ENCODE assay signal across 20 cellular contexts in genomic region chr3:10993729-10994065, GRCh38. TPM values are rescaled to one million over a fixed set of nuclear protein-coding genes. Genes with fewer than 3 reads are reported as not detected.
A peak's percentile ranks its signal among the peaks of the same experiment; 100 is the strongest.
DNase-seq lines count a peak whose midpoint lies in the region; ATAC-seq and TF ChIP-seq lines count a peak whose summit lies in the region.
"Had no signal": no experiment of that assay in that cellular context is flagged by ENCODE, and none has a peak within 500 bp of the region (broad histone marks: within the 10 kb centered on the region; RNA-seq: fewer than 3 reads in every experiment).

No MANE protein-coding gene starts in this region.

- ATAC-seq in heart left ventricle: peak in 2 of 4 donors; percentile 10 to 55
- no peak for ATAC-seq in HG03565 (IDR thresholded peaks at IDR 0.05; ENCODE audit: unreplicated experiment)
- ATAC-seq in HG03097 (IDR thresholded peaks at IDR 0.05; ENCODE audit: low FRiP score, unreplicated experiment): no peak

- H4K20me1 ChIP-seq in neural progenitor cell (ENCODE audit: low read depth): no peaks in the 10 kb centered on the region

- no peak overlapping the region for H3K9ac ChIP-seq in neural progenitor cell
- H3K9ac ChIP-seq: SK-N-SH had no signal

- no peak for TF ChIP-seq CTCF in heart left ventricle (IDR thresholded peaks at IDR 0.05)
- no peak for TF ChIP-seq CTCF in neural progenitor cell (IDR thresholded peaks at IDR 0.05)
- no peak for TF ChIP-seq CTCF in type B pancreatic cell (conservative IDR thresholded peaks at IDR 0.05)

- peaks cover 8 to 54% (median 18%) of the 10 kb centered on the region in 9 donors for H3K27me3 ChIP-seq in heart left ventricle
- H3K27me3 ChIP-seq in neural progenitor cell: peaks cover 89% of the 10 kb centered on the region

- no peak overlapping the region for H3K27ac Mint-ChIP-seq in neural progenitor cell
- H3K27ac Mint-ChIP-seq in type B pancreatic cell: no peak overlapping the region
- H3K27ac Mint-ChIP-seq: HFFc6, memory B cell had no signal

- H3F3A ChIP-seq in neural progenitor cell (ENCODE audit: low read depth): peaks cover 11% of the 10 kb centered on the region

- peak overlapping the region; percentile 78 for H3K4me3 Mint-ChIP-seq in neural progenitor cell
- H3K4me3 Mint-ChIP-seq in type B pancreatic cell: peak overlapping the region; percentile 54
- H3K4me3 Mint-ChIP-seq: HFFc6, memory B cell had no signal

- intact Hi-C loops in heart left ventricle (cut with DNase I) (loop anchor here in 1 of 10 donors (5.0 kb wide), 1 partner anchor 36 kb away; no protein-coding TSS in a partner anchor), cardiac septum (cut with DNase I) (no loop called here)

- H3K4me3 ChIP-seq in heart left ventricle: peak overlapping the region in 10 of 12 donors; percentile 40 to 66 (median 52)
- no peak overlapping the region for H3K4me3 ChIP-seq in neural progenitor cell

- H3K27ac ChIP-seq in heart left ventricle (peak overlapping the region in 4 of 12 donors; percentile 17 to 69 (median 60)), neural progenitor cell (no peak overlapping the region)
- H3K27ac ChIP-seq: A549, C4-2B, skin epidermis had no signal

- H3K9me3 ChIP-seq in heart left ventricle (no peaks in the 10 kb centered on the region), neural progenitor cell (ENCODE audit: low read depth) (no peaks in the 10 kb centered on the region)
- H3K9me3 ChIP-seq: A549, SK-N-SH had no signal

- H3K36me3 Mint-ChIP-seq in neural progenitor cell: no peaks in the 10 kb centered on the region
- no peaks in the 10 kb centered on the region for H3K36me3 Mint-ChIP-seq in type B pancreatic cell

- H3K4me2 ChIP-seq in neural progenitor cell: peak overlapping the region; percentile 69
- H3K4me2 ChIP-seq: SK-N-SH had no signal

- no peak for TF ChIP-seq POLR2A in heart left ventricle (IDR thresholded peaks at IDR 0.05)

- peaks cover 60% of the 10 kb centered on the region for H3K27me3 Mint-ChIP-seq in neural progenitor cell (ENCODE audit: insufficient read depth, low read depth)
- H3K27me3 Mint-ChIP-seq in type B pancreatic cell: peaks cover 95% of the 10 kb centered on the region

- peaks cover 0 to 19% (median 3%) of the 10 kb centered on the region in 12 donors for H3K4me1 ChIP-seq in heart left ventricle
- H3K4me1 ChIP-seq in neural progenitor cell: peaks cover 4% of the 10 kb centered on the region

- H3K79me2 ChIP-seq in neural progenitor cell (ENCODE audit: low read depth): no peaks in the 10 kb centered on the region

- H3K4me1 Mint-ChIP-seq in neural progenitor cell (peaks cover 18% of the 10 kb centered on the region), type B pancreatic cell (ENCODE audit: unreplicated experiment) (no peaks in the 10 kb centered on the region)

- no peak overlapping the region for H2AFZ ChIP-seq in neural progenitor cell (replicated peaks)

- WGBS in heart left ventricle, 4 donors: 8 to 11% (median 9%) methylated on average over 8 to 9 of the region's 9 CpGs

- H3K9me3 Mint-ChIP-seq in neural progenitor cell (no peaks in the 10 kb centered on the region), type B pancreatic cell (no peaks in the 10 kb centered on the region)
- H3K9me3 Mint-ChIP-seq: HFFc6 had no signal

- H3K36me3 ChIP-seq in heart left ventricle (no peaks in the 10 kb centered on the region), neural progenitor cell (no peaks in the 10 kb centered on the region)

- DNase-seq in heart left ventricle (no peak), cardiac septum (ENCODE audit: low spot score) (no peak), hepatic stellate cell (ENCODE audit: low spot score) (peak; percentile 26), neural progenitor cell (ENCODE audit: low spot score) (no peak), type B pancreatic cell (ENCODE audit: extremely low spot score, unreplicated experiment) (no peak), GM19240 (ENCODE audit: insufficient read length, low spot score) (no peak)
- DNase-seq: activated CD4-positive, alpha-beta T cell treated with anti-CD3 and anti-CD28 coated beads for 48 hours; activated CD8-positive, alpha-beta memory T cell treated with anti-CD3 and anti-CD28 coated beads, Interleukin-2, amount 50 U/mL, for 4 hours; activated gamma-delta T cell treated with Interleukin-2 at 50 U/mL for 16 hours; HFFc6; KBM-7; NCI-H2107; NCI-H748 treated with DMSO at 0.1 percent for 48 hours; SK-N-SH had no signal

RNA-seq across cellular contexts. Expression of gene SLC6A1, which starts 1.1 kb away (rescaled TPM):
- 1 to 10 TPM in 7 of 9 donors, under 1 TPM in 2; 0.40 to 3.1 (median 1.2) TPM for total RNA-seq in heart left ventricle
- 1 to 10 TPM in 1 of 2 donors, under 1 TPM in 1; 0.65 to 1.6 TPM for polyA plus RNA-seq in heart left ventricle
- 2.1 TPM for total RNA-seq in cardiac septum
- 0.52 and 0.77 TPM in 2 replicates for total RNA-seq in neural progenitor cell (ENCODE audit: low replicate concordance)
- 0.43 and 6.3 TPM in 2 replicates for total RNA-seq in type B pancreatic cell (ENCODE audit: low replicate concordance)
- total RNA-seq: HFFc6 had no signal
- polyA plus RNA-seq: A549, SK-N-SH had no signal
